19 cellular contexts compared by ENCODE assay signal in genomic region chr20:11792229-11792953, GRCh38.
DNase-seq lines count a peak whose midpoint lies in the region; ATAC-seq and TF ChIP-seq lines count a peak whose summit lies in the region.
"Had no signal": no experiment of that assay in that cellular context is flagged by ENCODE, and none has a peak within 500 bp of the region (broad histone marks: within the 10 kb centered on the region; RNA-seq: fewer than 3 reads in every experiment).

No MANE protein-coding gene starts in this region.

- no peak overlapping the region for H3K9ac ChIP-seq in endodermal cell (ENCODE audit: extremely low read depth, low read length, poor library complexity, severe bottlenecking)

- WGBS in endodermal cell (ENCODE audit: insufficient coverage in 1 of 2, insufficient read length in 1 of 2), 2 experiments: 67 to 80% methylated on average over 2 to 5 of the region's 6 CpGs

- H3K27ac Mint-ChIP-seq in endodermal cell: no peak overlapping the region
- H3K27ac Mint-ChIP-seq in CD14-positive monocyte: no peak overlapping the region
- H3K27ac Mint-ChIP-seq: activated CD8-positive, alpha-beta T cell treated with anti-CD3 and anti-CD28 coated beads for 36 hours; activated naive CD4-positive, alpha-beta T cell treated with anti-CD3 and anti-CD28 coated beads, Interleukin-2, amount 50 U/mL, for 72 hours; activated T-cell treated with anti-CD3 and anti-CD28 coated beads, Interleukin-2, amount 50 U/mL, for 24 hours had no signal

- H3K9me3 ChIP-seq in endodermal cell (ENCODE audit: control insufficient read depth, low read length): no peaks in the 10 kb centered on the region
- H3K9me3 ChIP-seq: SJSA1 had no signal

- H3K4me1 Mint-ChIP-seq in endodermal cell (peaks cover 11% of the 10 kb centered on the region), CD14-positive monocyte (peaks cover 2% of the 10 kb centered on the region)

- peak overlapping the region; percentile 4 for H3K27ac ChIP-seq in endodermal cell (ENCODE audit: low read depth, low read length)
- H3K27ac ChIP-seq: coronary artery, SJSA1 had no signal

- H3K36me3 ChIP-seq in endodermal cell (ENCODE audit: control insufficient read depth, insufficient read depth, low read length): no peaks in the 10 kb centered on the region
- H3K36me3 ChIP-seq: SJSA1 had no signal

- H3K27me3 Mint-ChIP-seq in endodermal cell (ENCODE audit: insufficient read depth) (no peaks in the 10 kb centered on the region), CD14-positive monocyte (ENCODE audit: low read depth in 3 of 3) (peaks cover 0 to 1% (median 0%) of the 10 kb centered on the region in 3 donors)
- H3K27me3 Mint-ChIP-seq: activated CD8-positive, alpha-beta T cell treated with anti-CD3 and anti-CD28 coated beads for 36 hours; activated T-cell treated with anti-CD3 and anti-CD28 coated beads, Interleukin-2, amount 50 U/mL, for 24 hours had no signal

- TF ChIP-seq CTCF in endodermal cell (conservative IDR thresholded peaks at IDR 0.05) (no peak), CD14-positive monocyte (IDR thresholded peaks at IDR 0.05) (no peak)

- H3K9me3 Mint-ChIP-seq in endodermal cell (no peaks in the 10 kb centered on the region), CD14-positive monocyte (peaks cover 0 to 2% (median 0%) of the 10 kb centered on the region in 7 donors)
- H3K9me3 Mint-ChIP-seq: activated CD8-positive, alpha-beta T cell treated with anti-CD3 and anti-CD28 coated beads for 36 hours had no signal

- DNase-seq in HT1080 (ENCODE audit: low read depth) (peak; percentile 7), NCI-H69 (lab: John Stamatoyannopoulos, UW) (peak; percentile 55), endodermal cell (no peak), pons (ENCODE audit: low spot score) (peak; percentile 75), CD14-positive monocyte (ENCODE audit: low spot score) (no peak), germinal center (ENCODE audit: low spot score) (no peak)
- DNase-seq: activated CD8-positive, alpha-beta T cell treated with anti-CD3 and anti-CD28 coated beads for 36 hours; activated T-cell treated with anti-CD3 and anti-CD28 coated beads, Interleukin-2, amount 50 U/mL, for 24 hours; AML-193; HCEC 1CT; NCI-H1694; NCI-H510A treated with DMSO at 0.1 percent for 48 hours; stimulated activated CD4-positive, alpha-beta T cell treated with anti-CD3 and anti-CD28 coated beads, Interleukin-2, amount 100 ng/mL, for 48 hours had no signal

- H3K4me3 ChIP-seq in endodermal cell (ENCODE audit: low read length): no peak overlapping the region
- H3K4me3 ChIP-seq: coronary artery, SJSA1 had no signal

- intact Hi-C loops in CD14-positive monocyte (cut with micrococcal nuclease): no loop called here

- no peaks in the 10 kb centered on the region for H3K27me3 ChIP-seq in endodermal cell (ENCODE audit: control insufficient read depth, insufficient read depth, low read length, poor library complexity, severe bottlenecking)
- H3K27me3 ChIP-seq: SJSA1 had no signal

- peaks cover 2% of the 10 kb centered on the region for H3K4me1 ChIP-seq in endodermal cell (ENCODE audit: control insufficient read depth, insufficient read depth, low read length)
- H3K4me1 ChIP-seq: SJSA1 had no signal

- ATAC-seq in HG03139 (IDR thresholded peaks at IDR 0.05; ENCODE audit: unreplicated experiment): no peak
- no peak for ATAC-seq in HG03521 (IDR thresholded peaks at IDR 0.05; ENCODE audit: unreplicated experiment)
- ATAC-seq: activated CD8-positive, alpha-beta T cell treated with anti-CD3 and anti-CD28 coated beads for 36 hours; activated naive CD4-positive, alpha-beta T cell treated with anti-CD3 and anti-CD28 coated beads, Interleukin-2, amount 50 U/mL, for 72 hours had no signal

- no peak overlapping the region for H3K4me3 Mint-ChIP-seq in endodermal cell
- H3K4me3 Mint-ChIP-seq in CD14-positive monocyte: no peak overlapping the region
- H3K4me3 Mint-ChIP-seq: activated CD8-positive, alpha-beta T cell treated with anti-CD3 and anti-CD28 coated beads for 36 hours; activated T-cell treated with anti-CD3 and anti-CD28 coated beads, Interleukin-2, amount 50 U/mL, for 24 hours had no signal

- H3K36me3 Mint-ChIP-seq in endodermal cell (ENCODE audit: low read depth) (no peaks in the 10 kb centered on the region), CD14-positive monocyte (no peaks in the 10 kb centered on the region)
- H3K36me3 Mint-ChIP-seq: brain had no signal

Comparison
In these comparisons a context has a peak if more than half of its experiments do, and no peak if none do; other contexts are left out.
1. DNase-seq: peak in HT1080 (single experiment), NCI-H69 (single experiment) and pons (single experiment); none in endodermal cell (single experiment), CD14-positive monocyte (single experiment) and germinal center (single experiment).